Comparison of ENCODE assay signal across 13 cellular contexts in the genomic region with DNA sequence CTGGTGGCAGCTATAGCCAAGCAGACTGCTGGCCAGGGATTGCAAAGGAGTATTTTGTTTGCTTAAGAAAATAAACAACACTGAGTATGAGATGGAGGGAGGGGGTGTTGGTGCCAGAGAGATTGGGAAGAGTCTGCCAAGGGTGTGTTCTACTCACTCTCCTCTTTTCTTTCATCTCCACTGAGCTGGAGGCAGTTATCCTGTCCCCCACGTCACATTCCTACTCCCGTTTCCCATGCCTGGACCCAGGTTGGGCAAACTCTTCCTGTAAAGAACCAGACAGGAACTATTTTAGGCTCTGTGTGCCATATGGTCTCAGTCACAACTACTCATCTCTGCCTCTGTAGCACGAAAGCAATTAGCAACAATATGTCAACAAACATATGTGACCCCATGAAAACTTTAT. TPM values are rescaled to one million over a fixed set of nuclear protein-coding genes. Genes with fewer than 3 reads are reported as not detected.
DNase-seq lines count a peak whose midpoint lies in the region; ATAC-seq and TF ChIP-seq lines count a peak whose summit lies in the region.
"Had no signal": no experiment of that assay in that cellular context is flagged by ENCODE, and none has a peak within 500 bp of the region (broad histone marks: within the 10 kb centered on the region; RNA-seq: fewer than 3 reads in every experiment).

No MANE protein-coding gene starts in this region.

- H3K36me3 Mint-ChIP-seq in activated CD8-positive, alpha-beta T cell treated with anti-CD3 and anti-CD28 coated beads, Interleukin-2, amount 10 ng/mL, durations not matched to agents 7 days and 5 days (ENCODE audit: low read depth): no peaks in the 10 kb centered on the region
- H3K36me3 Mint-ChIP-seq in activated CD8-positive, alpha-beta T cell treated with anti-CD3 and anti-CD28 coated beads for 36 hours (ENCODE audit: low read depth): no peaks in the 10 kb centered on the region

- H3K4me3 ChIP-seq in thymus (ENCODE audit: low read length) (no peak overlapping the region), MM.1S (ENCODE audit: low read length) (no peak overlapping the region)
- H3K4me3 ChIP-seq: K562, upper lobe of left lung had no signal

- H3K9ac ChIP-seq in MM.1S (ENCODE audit: low read length): no peak overlapping the region

- peak; percentile 9 for DNase-seq in activated CD8-positive, alpha-beta T cell treated with anti-CD3 and anti-CD28 coated beads, Interleukin-2, amount 10 ng/mL, durations not matched to agents 7 days and 5 days
- DNase-seq in activated CD8-positive, alpha-beta T cell treated with anti-CD3 and anti-CD28 coated beads for 36 hours: no peak
- peak; percentile 72 for DNase-seq in NCI-H510A treated with DMSO at 0.1 percent for 48 hours (lab: John Stamatoyannopoulos, UW)
- peak; percentile 74 for DNase-seq in fibroblast of peridontal ligament (ENCODE audit: extremely low read depth)
- no peak for DNase-seq in MM.1S
- no peak for DNase-seq in stimulated activated naive CD4-positive, alpha-beta T cell treated with Interleukin-2 at 50 U/mL for 16 hours (lab: John Stamatoyannopoulos, UW)
- DNase-seq: activated gamma-delta T cell, midbrain, T-helper 2 cell, upper lobe of left lung had no signal

- POLR2A ChIA-PET in activated CD8-positive, alpha-beta T cell treated with anti-CD3 and anti-CD28 coated beads, Interleukin-2, amount 10 ng/mL, durations not matched to agents 7 days and 5 days (lab: Charles Lee): no interaction called here
- POLR2A ChIA-PET in activated CD8-positive, alpha-beta T cell treated with anti-CD3 and anti-CD28 coated beads for 36 hours (lab: Charles Lee): interaction anchor here (1.7 to 3.3 kb wide), 3 partner anchors 10 to 13 kb away, joined by 4 to 21 read pairs (median 7); no protein-coding TSS in a partner anchor

- H2AFZ ChIP-seq in MM.1S (ENCODE audit: low read length): no peak overlapping the region

- 84% methylated on average over 3 of the region's 3 CpGs for WGBS in thymus

- no peaks in the 10 kb centered on the region for H3K9me2 ChIP-seq in MM.1S (replicated peaks; ENCODE audit: insufficient read depth, low read length)

- H3K36me3 ChIP-seq in thymus (ENCODE audit: control insufficient read depth, insufficient read depth): no peaks in the 10 kb centered on the region
- no peaks in the 10 kb centered on the region for H3K36me3 ChIP-seq in MM.1S (replicated peaks; ENCODE audit: insufficient read depth, low read length)
- H3K36me3 ChIP-seq: upper lobe of left lung had no signal

- ATAC-seq in activated CD8-positive, alpha-beta T cell treated with anti-CD3 and anti-CD28 coated beads, Interleukin-2, amount 10 ng/mL, durations not matched to agents 7 days and 5 days: no peak
- no peak for ATAC-seq in activated CD8-positive, alpha-beta T cell treated with anti-CD3 and anti-CD28 coated beads for 36 hours
- ATAC-seq in HG03095 (IDR thresholded peaks at IDR 0.05; ENCODE audit: unreplicated experiment): no peak
- ATAC-seq: K562 had no signal

- no peaks in the 10 kb centered on the region for H3K79me2 ChIP-seq in MM.1S (ENCODE audit: low read length)

- H3K9me3 Mint-ChIP-seq in activated CD8-positive, alpha-beta T cell treated with anti-CD3 and anti-CD28 coated beads, Interleukin-2, amount 10 ng/mL, durations not matched to agents 7 days and 5 days (ENCODE audit: insufficient read depth): no peaks in the 10 kb centered on the region
- no peaks in the 10 kb centered on the region for H3K9me3 Mint-ChIP-seq in activated CD8-positive, alpha-beta T cell treated with anti-CD3 and anti-CD28 coated beads for 36 hours

- H3K4me1 ChIP-seq in thymus (ENCODE audit: control insufficient read depth, insufficient read depth, low read length) (no peaks in the 10 kb centered on the region), MM.1S (ENCODE audit: low read length) (0 out of 2 replicates have a peak, but pooled peaks cover 2% of the 10 kb centered on the region)

- H3K27me3 Mint-ChIP-seq in activated CD8-positive, alpha-beta T cell treated with anti-CD3 and anti-CD28 coated beads, Interleukin-2, amount 10 ng/mL, durations not matched to agents 7 days and 5 days (ENCODE audit: low read depth): peaks cover 2% of the 10 kb centered on the region
- H3K27me3 Mint-ChIP-seq in activated CD8-positive, alpha-beta T cell treated with anti-CD3 and anti-CD28 coated beads for 36 hours: no peaks in the 10 kb centered on the region

- H3K27ac ChIP-seq in thymus (ENCODE audit: low read depth) (peak overlapping the region; percentile 38), MM.1S (ENCODE audit: low read length) (no peak overlapping the region)

- CTCF ChIA-PET in activated CD8-positive, alpha-beta T cell treated with anti-CD3 and anti-CD28 coated beads, Interleukin-2, amount 10 ng/mL, durations not matched to agents 7 days and 5 days (lab: Charles Lee): interaction anchor here (0.6 to 2.3 kb wide), 13 partner anchors 10 to 156 kb away, joined by 3 to 11 read pairs (median 4); a partner anchor contains a TSS
- CTCF ChIA-PET in activated CD8-positive, alpha-beta T cell treated with anti-CD3 and anti-CD28 coated beads for 36 hours (lab: Charles Lee): interaction anchor here (1.0 to 4.2 kb wide), 12 partner anchors 9 to 169 kb away, joined by 3 to 31 read pairs (median 6); a partner anchor contains a TSS

- no peaks in the 10 kb centered on the region for H4K20me1 ChIP-seq in MM.1S (ENCODE audit: insufficient read depth, low read length)

- TF ChIP-seq CTCF in activated CD8-positive, alpha-beta T cell treated with anti-CD3 and anti-CD28 coated beads for 36 hours (IDR thresholded peaks at IDR 0.05): no peak
- TF ChIP-seq CTCF in MM.1S (IDR thresholded peaks at IDR 0.05; ENCODE audit: low read length): no peak

- H3K9me3 ChIP-seq in thymus (ENCODE audit: control insufficient read depth) (no peaks in the 10 kb centered on the region), MM.1S (replicated peaks; ENCODE audit: insufficient read depth, low read length) (no peaks in the 10 kb centered on the region)
- H3K9me3 ChIP-seq: upper lobe of left lung had no signal

- intact Hi-C loops in activated CD8-positive, alpha-beta T cell treated with anti-CD3 and anti-CD28 coated beads for 36 hours (cut with micrococcal nuclease): no loop called here

- no peak overlapping the region for H3K4me3 Mint-ChIP-seq in activated CD8-positive, alpha-beta T cell treated with anti-CD3 and anti-CD28 coated beads, Interleukin-2, amount 10 ng/mL, durations not matched to agents 7 days and 5 days
- H3K4me3 Mint-ChIP-seq in activated CD8-positive, alpha-beta T cell treated with anti-CD3 and anti-CD28 coated beads for 36 hours: no peak overlapping the region

- H3F3A ChIP-seq in MM.1S (ENCODE audit: insufficient read depth, low read length): no peaks in the 10 kb centered on the region

- peaks cover 10% of the 10 kb centered on the region for H3K4me1 Mint-ChIP-seq in activated CD8-positive, alpha-beta T cell treated with anti-CD3 and anti-CD28 coated beads, Interleukin-2, amount 10 ng/mL, durations not matched to agents 7 days and 5 days (ENCODE audit: low read depth)
- peaks cover 66% of the 10 kb centered on the region for H3K4me1 Mint-ChIP-seq in activated CD8-positive, alpha-beta T cell treated with anti-CD3 and anti-CD28 coated beads for 36 hours (ENCODE audit: low read depth)

- H3K4me2 ChIP-seq in MM.1S (ENCODE audit: low read depth, low read length): no peak overlapping the region

- H3K27ac Mint-ChIP-seq in activated CD8-positive, alpha-beta T cell treated with anti-CD3 and anti-CD28 coated beads, Interleukin-2, amount 10 ng/mL, durations not matched to agents 7 days and 5 days: no peak overlapping the region
- no peak overlapping the region for H3K27ac Mint-ChIP-seq in activated CD8-positive, alpha-beta T cell treated with anti-CD3 and anti-CD28 coated beads for 36 hours

- H3K27me3 ChIP-seq in thymus (ENCODE audit: control insufficient read depth, insufficient read depth) (no peaks in the 10 kb centered on the region), MM.1S (replicated peaks; ENCODE audit: insufficient read depth, low read length) (no peaks in the 10 kb centered on the region)
- H3K27me3 ChIP-seq: upper lobe of left lung had no signal

RNA-seq across cellular contexts. Expression of a gene that starts 1.4 kb away (rescaled TPM):
- not detected for total RNA-seq in activated CD8-positive, alpha-beta T cell treated with anti-CD3 and anti-CD28 coated beads, Interleukin-2, amount 10 ng/mL, durations not matched to agents 7 days and 5 days
- total RNA-seq in activated CD8-positive, alpha-beta T cell treated with anti-CD3 and anti-CD28 coated beads for 36 hours: under 1 TPM; 0.54 to 0.81 TPM
- polyA plus RNA-seq in thymus: 0.50 TPM
- total RNA-seq: K562 had no signal

RNA-seq across cellular contexts. Expression of a gene that starts 25.9 kb away (rescaled TPM):
- 10 to 100 TPM; 51.5 to 56.8 TPM for total RNA-seq in activated CD8-positive, alpha-beta T cell treated with anti-CD3 and anti-CD28 coated beads, Interleukin-2, amount 10 ng/mL, durations not matched to agents 7 days and 5 days
- 10 to 100 TPM; 49.4 to 51.7 TPM for total RNA-seq in activated CD8-positive, alpha-beta T cell treated with anti-CD3 and anti-CD28 coated beads for 36 hours
- polyA plus RNA-seq in thymus: 59.0 TPM

RNA-seq across cellular contexts. Expression of a gene that starts 30.4 kb away (rescaled TPM):
- not detected for total RNA-seq in activated CD8-positive, alpha-beta T cell treated with anti-CD3 and anti-CD28 coated beads, Interleukin-2, amount 10 ng/mL, durations not matched to agents 7 days and 5 days
- total RNA-seq in activated CD8-positive, alpha-beta T cell treated with anti-CD3 and anti-CD28 coated beads for 36 hours: not detected
- 0.66 TPM for polyA plus RNA-seq in thymus
- total RNA-seq: K562, upper lobe of left lung had no signal
- polyA plus RNA-seq: K562 had no signal

RNA-seq across cellular contexts. Expression of a gene that starts 50.4 kb away (rescaled TPM):
- not detected for total RNA-seq in activated CD8-positive, alpha-beta T cell treated with anti-CD3 and anti-CD28 coated beads, Interleukin-2, amount 10 ng/mL, durations not matched to agents 7 days and 5 days
- total RNA-seq in activated CD8-positive, alpha-beta T cell treated with anti-CD3 and anti-CD28 coated beads for 36 hours: under 1 TPM in 1 of 2 experiments, not detected in 1; 0.07 TPM
- polyA plus RNA-seq in thymus: 1.1 TPM

Comparison
In these comparisons a context has a peak if more than half of its experiments do, and no peak if none do; other contexts are left out.
1. DNase-seq: peak in activated CD8-positive, alpha-beta T cell treated with anti-CD3 and anti-CD28 coated beads, Interleukin-2, amount 10 ng/mL, durations not matched to agents 7 days and 5 days (single experiment), NCI-H510A treated with DMSO at 0.1 percent for 48 hours (single experiment) and fibroblast of peridontal ligament (single experiment); none in activated CD8-positive, alpha-beta T cell treated with anti-CD3 and anti-CD28 coated beads for 36 hours (single experiment), MM.1S (single experiment) and stimulated activated naive CD4-positive, alpha-beta T cell treated with Interleukin-2 at 50 U/mL for 16 hours (single experiment).